ENCODE assay signal across 8 cellular contexts in genomic region chr14:91835920-91836843, GRCh38. TPM values are rescaled to one million over a fixed set of nuclear protein-coding genes. Genes with fewer than 3 reads are reported as not detected.
DNase-seq lines count a peak whose midpoint lies in the region; ATAC-seq, FAIRE-seq and TF ChIP-seq lines count a peak whose summit lies in the region.

No MANE protein-coding gene starts in this region.

- FAIRE-seq in GM12878 (lab: Jason Lieb, UNC) = no peak

- ATAC-seq in GM21360 (IDR thresholded peaks at IDR 0.05; ENCODE audit: unreplicated experiment) (peak; percentile 68), GM12878 (peak; percentile 90), GM18858 (IDR thresholded peaks at IDR 0.05; ENCODE audit: unreplicated experiment) (no peak)

- H3K79me2 ChIP-seq in GM12878 (ENCODE audit: control insufficient read depth, insufficient read depth, low read length) = no peaks in the 10 kb centered on the region; the same call in 1 of the 2 replicates

- H3K4me3 Mint-ChIP-seq in T-helper 2 cell treated with Interferon-gamma antibody and Interleukin-4, amounts not matched to agents 5 μg/mL and 100 μg/mL, for 36 hours = peak overlapping the region; percentile 84

- H3K4me2 ChIP-seq in GM12878 (ENCODE audit: control insufficient read depth, insufficient read depth) = peak overlapping the region; percentile 96

- TF ChIP-seq CTCF in C4-2B (conservative IDR thresholded peaks at IDR 0.05) (peak; percentile 42), GM12878 (IDR thresholded peaks at IDR 0.05 in 2 of 3, conservative IDR thresholded peaks at IDR 0.05 in 1 of 3; ENCODE audit: control insufficient read depth in 2 of 3, extremely low read depth in 1 of 3, insufficient read depth in 1 of 3, low read depth in 3 of 3, low read length in 3 of 3) (no peak)

- H3K27me3 Mint-ChIP-seq in T-helper 2 cell treated with Interferon-gamma antibody and Interleukin-4, amounts not matched to agents 5 μg/mL and 100 μg/mL, for 36 hours (ENCODE audit: low read depth) = peaks cover 14% of the 10 kb centered on the region

- WGBS in GM12878 (ENCODE audit: insufficient coverage, insufficient replicate concordance, low lambda C conversion rate, missing lambda C conversion rate) = 11% methylated on average over 54 of the region's 84 CpGs

- no peak for TF ChIP-seq POLR2A in GM12878 (IDR thresholded peaks at IDR 0.05; ENCODE audit: low read depth, low read length)

- no peaks in the 10 kb centered on the region for H3K36me3 ChIP-seq in GM12878 (ENCODE audit: control insufficient read depth in 2 of 2, insufficient read depth in 2 of 2, low read length in 1 of 2)

- H3K4me3 ChIP-seq in GM12878 = peak overlapping the region; percentile 68

- intact Hi-C loops in GM12878 (cut with micrococcal nuclease; ENCODE audit: unreplicated experiment) = loop anchor here (10.0 kb wide), 1 partner anchor 169 kb away; no protein-coding TSS in a partner anchor

- peak overlapping the region; percentile 95 for H3K27ac ChIP-seq in C4-2B
- H3K27ac ChIP-seq in GM12878 (ENCODE audit: control insufficient read depth, insufficient read depth) = no peak overlapping the region

- H3K27ac Mint-ChIP-seq in T-helper 2 cell treated with Interferon-gamma antibody and Interleukin-4, amounts not matched to agents 5 μg/mL and 100 μg/mL, for 36 hours = peak overlapping the region; percentile 9

- H2AFZ ChIP-seq in GM12878 (ENCODE audit: control insufficient read depth, low read depth, low read length) = peak overlapping the region; percentile 83

- no peaks in the 10 kb centered on the region for H4K20me1 ChIP-seq in GM12878 (ENCODE audit: control insufficient read depth, insufficient read depth)

- DNase-seq in Kasumi-1 (lab: John Stamatoyannopoulos, UW) = peak; percentile 45
- peak; percentile 64 for DNase-seq in T-helper 2 cell treated with Interferon-gamma antibody and Interleukin-4, amounts not matched to agents 5 μg/mL and 100 μg/mL, for 36 hours (ENCODE audit: low spot score)
- DNase-seq in GM12878 (ENCODE audit: low read depth, low spot score) = no peak
- peak; percentile 87 for DNase-seq in left kidney (ENCODE audit: low read depth, low spot score)
- DNase-seq in stimulated activated CD4-positive, alpha-beta T cell treated with anti-CD3 and anti-CD28 coated beads, Interleukin-4, amount 100 ng/mL, for 4 hours = peak; percentile 87 to 94

- H3K4me1 Mint-ChIP-seq in T-helper 2 cell treated with Interferon-gamma antibody and Interleukin-4, amounts not matched to agents 5 μg/mL and 100 μg/mL, for 36 hours (ENCODE audit: low read depth) = peaks cover 48% of the 10 kb centered on the region

- H3K36me3 Mint-ChIP-seq in T-helper 2 cell treated with Interferon-gamma antibody and Interleukin-4, amounts not matched to agents 5 μg/mL and 100 μg/mL, for 36 hours (ENCODE audit: low read depth) = peaks cover 72% of the 10 kb centered on the region

- RAD21 ChIA-PET in GM12878 (lab: Charles Lee; ENCODE audit: unreplicated experiment) = interaction anchor here (0.9 kb wide), 1 partner anchor 22 kb away, joined by 3 read pairs; no protein-coding TSS in a partner anchor

- no TSS peak for BruUV-seq in GM12878 (replicated peaks; lab: Mats Ljungman, UMichigan)

- H3K9me3 Mint-ChIP-seq in T-helper 2 cell treated with Interferon-gamma antibody and Interleukin-4, amounts not matched to agents 5 μg/mL and 100 μg/mL, for 36 hours = no peaks in the 10 kb centered on the region

- SMC1A ChIA-PET in GM12878 (lab: Charles Lee; ENCODE audit: uncharacterized antibody, unreplicated experiment) = interaction anchor here (0.8 to 1.0 kb wide), 3 partner anchors 17 to 36 kb away, joined by 3 read pairs; no protein-coding TSS in a partner anchor

- peaks cover 0 to 6% of the 10 kb centered on the region in 2 experiments; a peak in 3 of 4 replicates for H3K27me3 ChIP-seq in GM12878 (replicated peaks in 1 of 2; ENCODE audit: control insufficient read depth in 2 of 2, insufficient read depth in 2 of 2, low read length in 1 of 2)

- H3K4me1 ChIP-seq in GM12878 (ENCODE audit: control insufficient read depth, insufficient read depth, low read length) = no peaks in the 10 kb centered on the region

- peaks cover 3% of the 10 kb centered on the region; the same call in 2 of the 3 replicates for H3K9me3 ChIP-seq in GM12878 (replicated peaks; ENCODE audit: control insufficient read depth, insufficient read depth, low read length)

- TF ChIP-seq EP300 in GM12878 (IDR thresholded peaks at IDR 0.05; ENCODE audit: borderline replicate concordance in 1 of 2, control insufficient read depth in 1 of 2, low read depth in 2 of 2, low read length in 2 of 2) = no peak

- 0 out of 2 replicates have a peak, but pooled peaks have one; percentile 0 for TF ChIP-seq RAD21 in GM12878 (IDR thresholded peaks at IDR 0.05; ENCODE audit: insufficient read depth, low read depth, low read length)

- CTCF ChIA-PET in GM12878 (lab: Yijun Ruan, JAX) = no interaction called here

- in situ Hi-C loops in GM12878 (cut with MboI) = no loop called here

- POLR2A ChIA-PET in GM12878 (lab: Charles Lee) = no interaction called here

- H3K9ac ChIP-seq in GM12878 (ENCODE audit: control insufficient read depth, insufficient read depth, low read length) = peak overlapping the region; percentile 23; the same call in 1 of the 2 replicates

TF ChIP-seq in GM12878, 131 proteins besides CTCF, POLR2A, EP300 and RAD21:
- TF ChIP-seq SUZ12 (IDR thresholded peaks at IDR 0.05; ENCODE audit: unreplicated experiment) = peak; percentile 51
- no peak for TF ChIP-seq SREBF2 (IDR thresholded peaks at IDR 0.05; ENCODE audit: low read length)
- TF ChIP-seq NRF1 (conservative IDR thresholded peaks at IDR 0.05; ENCODE audit: low read depth, low read length) = 0 out of 2 replicates have a peak, but pooled peaks have one; percentile 6

RNA-seq across cellular contexts. Expression of gene TC2N, which starts 31.2 kb away (rescaled TPM):
- 8.2 and 8.3 TPM in 2 replicates for total RNA-seq in GM12878 (2013; cell fraction: nucleolus; rRNA removed)
- total RNA-seq in GM12878 (2014; rRNA removed) (0.23 and 0.49 TPM in 2 replicates), GM12878 (2014; rRNA removed; fragmentation: Illumina TruSeq; extraction: Trizol) (0.74 and 0.76 TPM in 2 replicates), GM12878 (2021) (1.4 and 1.6 TPM in 2 replicates)
- 0.58 TPM for polyA plus RNA-seq in GM12878 (2011; ENCODE audit: low read depth)
- polyA plus RNA-seq in GM12878 (2011; rRNA removed) (0.65 and 1.1 TPM in 2 replicates), GM12878 (2014; fragmentation: Illumina TruSeq; extraction: Trizol) (0.71 and 1.2 TPM in 2 replicates), GM12878 (2014; fragmentation: Nextera tagmentation; extraction: Ambion mirVana) (under 1 TPM; 0.15 to 0.23 TPM), GM12878 (2014; rRNA removed) (0.38 and 0.49 TPM in 2 replicates), GM12878 (2016; fragmentation: Nextera tagmentation; extraction: Ambion mirVana) (under 1 TPM; 0.16 to 0.31 TPM)
- polyA plus RNA-seq in GM12878 (2011; cell fraction: cytosol; rRNA removed) = 0.20 and 0.39 TPM in 2 replicates
- 0.22 and 0.45 TPM in 2 replicates for polyA plus RNA-seq in GM12878 (2011; cell fraction: nucleus; rRNA removed)
- 0.54 and 1.7 TPM in 2 replicates for polyA plus RNA-seq in GM12878 (2012)
- polyA minus RNA-seq in GM12878 (2011; rRNA and poly(A)+ RNA removed) = 0.46 and 0.51 TPM in 2 replicates
- polyA minus RNA-seq in GM12878 (2011; cell fraction: cytosol; rRNA and poly(A)+ RNA removed) = 1.2 TPM in 1 of 2 replicates, not detected in the other
- polyA minus RNA-seq in GM12878 (2011; cell fraction: nucleus; rRNA and poly(A)+ RNA removed) = 0.57 and 0.60 TPM in 2 replicates
